Comparison of ENCODE assay signal across 17 cellular contexts in the genomic region with DNA sequence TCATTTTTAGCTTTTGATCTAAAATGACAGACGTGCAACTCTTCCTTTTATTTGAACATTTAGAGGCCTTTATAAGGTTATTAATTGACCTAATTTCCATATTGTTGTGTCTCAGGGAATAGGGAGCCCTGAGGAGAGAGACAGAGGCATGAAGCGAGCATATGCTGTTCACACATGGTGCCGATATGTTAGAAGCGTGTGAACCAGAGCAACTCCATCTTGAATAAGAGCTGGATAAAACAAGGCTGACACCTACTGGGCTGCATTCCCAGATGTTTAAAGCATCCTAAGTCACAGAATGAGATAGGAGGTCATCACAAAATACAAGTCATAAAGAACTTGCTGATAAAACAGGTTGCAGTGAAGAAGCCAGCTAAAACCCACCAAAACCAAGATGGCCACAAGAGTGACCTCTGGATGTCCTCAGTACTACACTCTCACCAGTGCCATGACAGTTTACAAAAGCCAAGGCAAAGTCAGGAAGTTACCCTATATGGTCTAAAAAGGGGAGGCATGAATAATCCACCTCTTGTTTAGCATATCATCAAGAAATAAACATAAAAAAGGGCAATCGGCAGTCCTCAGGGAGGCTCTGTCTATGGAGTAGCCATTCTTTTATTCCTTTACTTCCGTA.
DNase-seq lines count a peak whose midpoint lies in the region; ATAC-seq and TF ChIP-seq lines count a peak whose summit lies in the region.
"Had no signal": no experiment of that assay in that cellular context is flagged by ENCODE, and none has a peak within 500 bp of the region (broad histone marks: within the 10 kb centered on the region; RNA-seq: fewer than 3 reads in every experiment).

No MANE protein-coding gene starts in this region.

- H3K27me3 Mint-ChIP-seq in activated CD8-positive, alpha-beta T cell treated with anti-CD3 and anti-CD28 coated beads, Interleukin-2, amount 10 ng/mL, durations not matched to agents 7 days and 5 days (ENCODE audit: low read depth), result no peaks in the 10 kb centered on the region
- H3K27me3 Mint-ChIP-seq: B cell; central memory CD8-positive, alpha-beta T cell; memory B cell had no signal

- H3K4me1 Mint-ChIP-seq in activated CD8-positive, alpha-beta T cell treated with anti-CD3 and anti-CD28 coated beads, Interleukin-2, amount 10 ng/mL, durations not matched to agents 7 days and 5 days (ENCODE audit: low read depth), result no peaks in the 10 kb centered on the region
- H3K4me1 Mint-ChIP-seq: B cell; central memory CD8-positive, alpha-beta T cell; memory B cell; stimulated activated effector memory CD8-positive, alpha-beta T cell treated with anti-CD3 and anti-CD28 coated beads, Interleukin-12 subunit alpha, Interleukin-12 subunit beta, amount 100 ng/mL, for 72 hours; T-cell had no signal

- H3K27ac Mint-ChIP-seq in activated CD8-positive, alpha-beta T cell treated with anti-CD3 and anti-CD28 coated beads, Interleukin-2, amount 10 ng/mL, durations not matched to agents 7 days and 5 days, result no peak overlapping the region
- H3K27ac Mint-ChIP-seq: B cell; memory B cell; stimulated activated effector memory CD8-positive, alpha-beta T cell treated with anti-CD3 and anti-CD28 coated beads, Interleukin-12 subunit alpha, Interleukin-12 subunit beta, amount 100 ng/mL, for 72 hours; T-cell had no signal

- no peak for TF ChIP-seq EP300 in transverse colon (IDR thresholded peaks at IDR 0.05; ENCODE audit: low read depth)

- POLR2A ChIA-PET in activated CD8-positive, alpha-beta T cell treated with anti-CD3 and anti-CD28 coated beads, Interleukin-2, amount 10 ng/mL, durations not matched to agents 7 days and 5 days (lab: Charles Lee), result no interaction called here

- H3K36me3 ChIP-seq in HUES6 (ENCODE audit: control insufficient read depth, insufficient read depth, low read length) (no peaks in the 10 kb centered on the region), RWPE2 (ENCODE audit: low read depth) (no peaks in the 10 kb centered on the region), transverse colon (no peaks in the 10 kb centered on the region)

- 71 to 84% methylated on average over 6 of the region's 6 CpGs for WGBS in transverse colon (ENCODE audit: low coverage in 1 of 2), 2 donors

- H3K4me1 ChIP-seq in HUES6 (ENCODE audit: control insufficient read depth, insufficient read depth, low read length), result peaks cover 37% of the 10 kb centered on the region
- H3K4me1 ChIP-seq in RWPE2 (ENCODE audit: insufficient read depth, poor library complexity, severe bottlenecking), result no peaks in the 10 kb centered on the region
- H3K4me1 ChIP-seq in foreskin keratinocyte, result no peaks in the 10 kb centered on the region
- no peaks in the 10 kb centered on the region for H3K4me1 ChIP-seq in transverse colon

- CTCF ChIA-PET in activated CD8-positive, alpha-beta T cell treated with anti-CD3 and anti-CD28 coated beads, Interleukin-2, amount 10 ng/mL, durations not matched to agents 7 days and 5 days (lab: Charles Lee), result no interaction called here

- no peaks in the 10 kb centered on the region for H3K36me3 Mint-ChIP-seq in activated CD8-positive, alpha-beta T cell treated with anti-CD3 and anti-CD28 coated beads, Interleukin-2, amount 10 ng/mL, durations not matched to agents 7 days and 5 days (ENCODE audit: low read depth)
- H3K36me3 Mint-ChIP-seq: memory B cell; stimulated activated effector memory CD8-positive, alpha-beta T cell treated with anti-CD3 and anti-CD28 coated beads, Interleukin-12 subunit alpha, Interleukin-12 subunit beta, amount 100 ng/mL, for 72 hours; T-cell had no signal

- peak overlapping the region; percentile 73; the same call in 1 of the 2 replicates for H3K27ac ChIP-seq in HUES6 (ENCODE audit: low read depth, low read length)
- no peak overlapping the region for H3K27ac ChIP-seq in RWPE2 (ENCODE audit: poor library complexity, severe bottlenecking)
- H3K27ac ChIP-seq in foreskin keratinocyte, result no peak overlapping the region
- H3K27ac ChIP-seq in transverse colon, result peak overlapping the region in 2 of 4 donors; percentile 3 to 19
- H3K27ac ChIP-seq: hepatocyte had no signal

- no peaks in the 10 kb centered on the region for H3K9me3 Mint-ChIP-seq in activated CD8-positive, alpha-beta T cell treated with anti-CD3 and anti-CD28 coated beads, Interleukin-2, amount 10 ng/mL, durations not matched to agents 7 days and 5 days (ENCODE audit: insufficient read depth)
- H3K9me3 Mint-ChIP-seq: stimulated activated effector memory CD8-positive, alpha-beta T cell treated with anti-CD3 and anti-CD28 coated beads, Interleukin-12 subunit alpha, Interleukin-12 subunit beta, amount 100 ng/mL, for 72 hours had no signal

- H3K4me3 ChIP-seq in HUES6 (ENCODE audit: low read depth, low read length) (no peak overlapping the region), RWPE2 (ENCODE audit: severe bottlenecking) (no peak overlapping the region), transverse colon (no peak overlapping the region)
- H3K4me3 ChIP-seq: hepatocyte had no signal

- peak overlapping the region; percentile 57 for H3K9ac ChIP-seq in HUES6 (ENCODE audit: low read length)

- H3K27me3 ChIP-seq in HUES6 (ENCODE audit: control insufficient read depth, insufficient read depth, low read length) (no peaks in the 10 kb centered on the region), RWPE2 (ENCODE audit: insufficient read depth, poor library complexity, severe bottlenecking) (peaks cover 55% of the 10 kb centered on the region), foreskin keratinocyte (peaks cover 13% of the 10 kb centered on the region), transverse colon (no peaks in the 10 kb centered on the region)
- H3K27me3 ChIP-seq: hepatocyte had no signal

- TF ChIP-seq POLR2A in transverse colon (IDR thresholded peaks at IDR 0.05), result no peak

- in situ Hi-C loops in transverse colon (cut with MboI; ENCODE audit: low pct_ligation_motif_present in 1 of 4, low pct_unique_long_range_greater_than_20kb in 1 of 4, low sequenced_read_pairs in 3 of 4), result no loop called here

- H3K4me3 Mint-ChIP-seq in activated CD8-positive, alpha-beta T cell treated with anti-CD3 and anti-CD28 coated beads, Interleukin-2, amount 10 ng/mL, durations not matched to agents 7 days and 5 days, result no peak overlapping the region
- H3K4me3 Mint-ChIP-seq: B cell; central memory CD8-positive, alpha-beta T cell; memory B cell; stimulated activated effector memory CD8-positive, alpha-beta T cell treated with anti-CD3 and anti-CD28 coated beads, Interleukin-12 subunit alpha, Interleukin-12 subunit beta, amount 100 ng/mL, for 72 hours; T-cell had no signal

- ATAC-seq in RWPE2 (ENCODE audit: low read depth) (no peak), foreskin keratinocyte (no peak)
- no peak for ATAC-seq in activated CD8-positive, alpha-beta T cell treated with anti-CD3 and anti-CD28 coated beads, Interleukin-2, amount 10 ng/mL, durations not matched to agents 7 days and 5 days
- ATAC-seq: stimulated activated effector memory CD8-positive, alpha-beta T cell treated with anti-CD3 and anti-CD28 coated beads, Interleukin-12 subunit alpha, Interleukin-12 subunit beta, amount 100 ng/mL, for 72 hours; T-cell had no signal

- H3K9me3 ChIP-seq in HUES6 (ENCODE audit: control insufficient read depth, insufficient read depth, low read depth, low read length), result no peaks in the 10 kb centered on the region
- H3K9me3 ChIP-seq in RWPE2 (ENCODE audit: severe bottlenecking), result no peaks in the 10 kb centered on the region
- no peaks in the 10 kb centered on the region for H3K9me3 ChIP-seq in transverse colon

- peak; percentile 36 for TF ChIP-seq CTCF in RWPE2 (IDR thresholded peaks at IDR 0.05; ENCODE audit: poor library complexity, severe bottlenecking)
- TF ChIP-seq CTCF in foreskin keratinocyte (conservative IDR thresholded peaks at IDR 0.05), result peak; percentile 36
- TF ChIP-seq CTCF in transverse colon (IDR thresholded peaks at IDR 0.05), result no peak

- DNase-seq in ELF-1 (ENCODE audit: low read depth, low spot score), result peak; percentile 6
- DNase-seq in RWPE2 (ENCODE audit: low spot score), result no peak
- DNase-seq in foreskin keratinocyte, result no peak
- DNase-seq in Kasumi-1 (lab: John Stamatoyannopoulos, UW), result no peak
- DNase-seq in transverse colon, result no peak
- no peak for DNase-seq in activated CD8-positive, alpha-beta T cell treated with anti-CD3 and anti-CD28 coated beads, Interleukin-2, amount 10 ng/mL, durations not matched to agents 7 days and 5 days
- DNase-seq: effector memory CD4-positive, alpha-beta T cell; HCEC 1CT; NCI-H187; NCI-H510A; T-cell had no signal

- intact Hi-C loops in transverse colon (cut with DNase I; ENCODE audit: low total_unique reads), result no loop called here

Comparison
In these comparisons a context has a peak if more than half of its experiments do, and no peak if none do; other contexts are left out.
1. CTCF ChIP-seq: peak in RWPE2 (single experiment) and foreskin keratinocyte (single experiment); none in transverse colon (0 of 5).